In the genomic region with DNA sequence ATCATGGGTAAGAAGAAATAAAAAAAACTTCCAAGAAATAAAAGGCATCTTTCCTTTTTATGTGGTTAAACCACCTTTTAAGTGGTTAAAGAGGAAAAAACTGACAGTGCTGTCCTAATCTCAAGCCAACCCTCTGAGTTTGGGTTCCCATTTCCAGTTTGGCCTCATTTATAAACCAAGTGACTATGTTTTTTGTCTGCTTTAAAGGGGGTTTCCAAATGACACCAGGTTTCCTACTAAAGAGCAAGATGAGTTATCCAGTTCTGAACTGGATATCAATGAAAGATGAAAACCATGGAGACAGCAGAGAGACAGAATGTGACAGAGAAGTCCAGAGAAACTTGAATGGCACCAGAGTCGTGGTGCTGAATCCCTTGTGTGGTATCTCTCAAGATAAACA, we compare ENCODE assay signal across 1 cellular context.
TF ChIP-seq lines count a peak whose summit lies in the region.

No MANE protein-coding gene starts in this region.

TF ChIP-seq in K562, 482 proteins besides CTCF, POLR2A, EP300 and RAD21 (continued from another document):
- TF ChIP-seq, protein P1, sequence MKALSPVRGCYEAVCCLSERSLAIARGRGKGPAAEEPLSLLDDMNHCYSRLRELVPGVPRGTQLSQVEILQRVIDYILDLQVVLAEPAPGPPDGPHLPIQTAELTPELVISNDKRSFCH (CRISPR knock-in tag; IDR thresholded peaks at IDR 0.05) = no peak
- TF ChIP-seq, protein P1 (tag; IDR thresholded peaks at IDR 0.05) = no peak
